24 cellular contexts compared by ENCODE assay signal in genomic region chr4:42237010-42237409, GRCh38.
"Had no signal": no experiment of that assay in that cellular context is flagged by ENCODE, and none has a peak within 500 bp of the region (broad histone marks: within the 10 kb centered on the region; RNA-seq: fewer than 3 reads in every experiment).

No MANE protein-coding gene starts in this region.

- H3K36me3 Mint-ChIP-seq: mesothelial cell of epicardium had no signal

- H3K36me3 ChIP-seq: colonic mucosa, esophagus squamous epithelium, gastrocnemius medialis, heart right ventricle, left lung, lower lobe of right lung had no signal

- DNase-seq: colonic mucosa; cortex of kidney; effector CD8-positive, alpha-beta T cell; effector memory CD8-positive, alpha-beta T cell; endodermal cell; erythroblast; esophagus squamous epithelium; foreskin fibroblast; foreskin melanocyte; gastrocnemius medialis; glutamatergic neuron; head of caudate nucleus; heart right ventricle; hippocampal formation; left cardiac atrium; left lung; left ventricle myocardium superior; lower lobe of right lung; mesenchymal stem cell; mucosa of descending colon had no signal

- H3K4me3 Mint-ChIP-seq: dendritic cell treated with granulocyte-macrophage colony-stimulating factor and Interleukin-4, amounts not matched to agents 40 ng/mL and 50 ng/mL, for 4 days; effector memory CD8-positive, alpha-beta T cell; endodermal cell; mesothelial cell of epicardium had no signal

- H3K27ac ChIP-seq: colonic mucosa, epithelial cell of prostate, esophagus squamous epithelium, gastrocnemius medialis, heart right ventricle, left lung, lower lobe of right lung had no signal

- H3K27me3 ChIP-seq: colonic mucosa, esophagus squamous epithelium, gastrocnemius medialis, left lung had no signal

- H3K9me3 ChIP-seq: colonic mucosa, esophagus squamous epithelium, gastrocnemius medialis, heart right ventricle, left lung, lower lobe of right lung, mucosa of descending colon had no signal

- H3K9me3 Mint-ChIP-seq: dendritic cell treated with granulocyte-macrophage colony-stimulating factor and Interleukin-4, amounts not matched to agents 40 ng/mL and 50 ng/mL, for 4 days; effector memory CD8-positive, alpha-beta T cell; endodermal cell; mesothelial cell of epicardium had no signal

- ATAC-seq: effector memory CD8-positive, alpha-beta T cell; esophagus mucosa; gastrocnemius medialis; heart right ventricle; left cardiac atrium; left lung; left ventricle myocardium superior; lower lobe of right lung; mucosa of descending colon had no signal

- H3K4me1 ChIP-seq: colonic mucosa, esophagus squamous epithelium, gastrocnemius medialis, heart right ventricle, left lung, lower lobe of right lung had no signal

- H3K27ac Mint-ChIP-seq: dendritic cell treated with granulocyte-macrophage colony-stimulating factor and Interleukin-4, amounts not matched to agents 40 ng/mL and 50 ng/mL, for 4 days; effector memory CD8-positive, alpha-beta T cell; endodermal cell; mesothelial cell of epicardium had no signal

- H3K27me3 Mint-ChIP-seq: dendritic cell treated with granulocyte-macrophage colony-stimulating factor and Interleukin-4, amounts not matched to agents 40 ng/mL and 50 ng/mL, for 4 days had no signal

- H3K4me3 ChIP-seq: colonic mucosa, esophagus squamous epithelium, gastrocnemius medialis, heart right ventricle, left lung, lower lobe of right lung, mucosa of descending colon had no signal

- H3K4me1 Mint-ChIP-seq: endodermal cell had no signal
